Comparison of ENCODE assay signal across 17 cellular contexts in the genomic region with DNA sequence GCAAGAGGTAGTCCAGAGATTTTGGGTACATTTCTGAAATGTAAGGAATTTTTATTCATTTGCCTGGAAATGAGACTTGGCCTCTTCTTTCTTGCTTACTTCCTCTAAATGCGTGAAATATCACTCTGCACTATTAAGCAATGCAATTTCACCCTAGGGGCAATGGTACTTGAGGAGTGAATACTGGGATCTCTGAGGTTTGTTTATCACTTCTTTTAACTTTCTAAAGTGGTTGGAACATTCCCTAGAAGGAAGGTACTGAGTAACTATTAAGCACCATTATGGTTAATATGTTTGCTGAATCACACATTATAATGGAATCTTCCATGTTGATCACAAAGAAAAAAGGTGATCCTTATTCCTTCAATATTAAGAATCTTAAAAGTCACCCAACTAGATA.
"Had no signal": no experiment of that assay in that cellular context is flagged by ENCODE, and none has a peak within 500 bp of the region (broad histone marks: within the 10 kb centered on the region; RNA-seq: fewer than 3 reads in every experiment).

No MANE protein-coding gene starts in this region.

- H3K4me3 ChIP-seq: gastrocnemius medialis, pancreas, right lobe of liver, suprapubic skin, transverse colon, upper lobe of right lung, uterus had no signal

- DNase-seq: cortex of kidney; effector memory CD8-positive, alpha-beta T cell; gastrocnemius medialis; head of caudate nucleus; natural killer cell; pancreas; right lobe of liver; small intestine; stimulated activated CD4-positive, alpha-beta T cell treated with anti-CD3 and anti-CD28 coated beads, Interleukin-1b, Interleukin-23, amount 100 ng/mL, for 48 hours; stimulated activated CD4-positive, alpha-beta T cell treated with anti-CD3 and anti-CD28 coated beads, Interleukin-4, amount 100 ng/mL, for 1 hour; stimulated activated CD8-positive, alpha-beta memory T cell treated with anti-CD3 and anti-CD28 coated beads, Interleukin-4, amount 100 ng/mL, for 48 hours; stimulated activated naive CD4-positive, alpha-beta T cell; stimulated activated naive CD8-positive, alpha-beta T cell treated with anti-CD3 and anti-CD28 coated beads, Interleukin-15, amount 100 ng/mL, for 72 hours; transverse colon; upper lobe of right lung; uterus had no signal

- H3K9me3 ChIP-seq: gastrocnemius medialis, pancreas, right lobe of liver, suprapubic skin, transverse colon, upper lobe of right lung, uterus had no signal

- H3K4me1 ChIP-seq: gastrocnemius medialis, pancreas, right lobe of liver, suprapubic skin, transverse colon, upper lobe of right lung, uterus had no signal

- H3K27me3 ChIP-seq: gastrocnemius medialis, pancreas, right lobe of liver, suprapubic skin, transverse colon, upper lobe of right lung, uterus had no signal

- H3K36me3 ChIP-seq: gastrocnemius medialis, pancreas, right lobe of liver, suprapubic skin, transverse colon, upper lobe of right lung, uterus had no signal

- ATAC-seq: effector memory CD8-positive, alpha-beta T cell; gastrocnemius medialis; natural killer cell; pancreas; right lobe of liver; upper lobe of right lung had no signal

- H3K27ac ChIP-seq: gastrocnemius medialis, pancreas, right lobe of liver, suprapubic skin, transverse colon, upper lobe of right lung, uterus had no signal
